In genomic region chr5:36153299-36153677, GRCh38 we compare ENCODE assay signal across 9 cellular contexts. TPM values are rescaled to one million over a fixed set of nuclear protein-coding genes. Genes with fewer than 3 reads are reported as not detected.
DNase-seq lines count a peak whose midpoint lies in the region; ATAC-seq and TF ChIP-seq lines count a peak whose summit lies in the region.
"Had no signal": no experiment of that assay in that cellular context is flagged by ENCODE, and none has a peak within 500 bp of the region (broad histone marks: within the 10 kb centered on the region; RNA-seq: fewer than 3 reads in every experiment).

No MANE protein-coding gene starts in this region.

- peak overlapping the region; percentile 96 for H3K4me3 ChIP-seq in iPS-11a (ENCODE audit: low read depth, low read length)
- peak overlapping the region; percentile 32 to 93 for H3K4me3 ChIP-seq in stomach smooth muscle (ENCODE audit: low read length in 2 of 2)

- H3K9ac ChIP-seq in stomach smooth muscle (ENCODE audit: low read length in 2 of 2): peak overlapping the region in 1 of 2 donors; percentile 2

- H3K4me3 Mint-ChIP-seq in activated naive CD4-positive, alpha-beta T cell treated with anti-CD3 and anti-CD28 coated beads, Interleukin-2, amount 50 U/mL, for 24 hours: peak overlapping the region; percentile 92
- peak overlapping the region; percentile 24 for H3K4me3 Mint-ChIP-seq in activated B cell treated with CpG ODN at 0.5 μM for 24 hours

- intact Hi-C loops in activated B cell treated with CpG ODN at 0.5 μM for 24 hours (cut with micrococcal nuclease): loop anchor here (5.0 to 10.0 kb wide), 2 partner anchors 569 to 948 kb away; no protein-coding TSS in a partner anchor

- H3K9me3 Mint-ChIP-seq in activated naive CD4-positive, alpha-beta T cell treated with anti-CD3 and anti-CD28 coated beads, Interleukin-2, amount 50 U/mL, for 24 hours: no peaks in the 10 kb centered on the region
- no peaks in the 10 kb centered on the region for H3K9me3 Mint-ChIP-seq in activated naive CD4-positive, alpha-beta T cell treated with anti-CD3 and anti-CD28 coated beads, Interleukin-2, amount 50 U/mL, for 72 hours
- no peaks in the 10 kb centered on the region for H3K9me3 Mint-ChIP-seq in activated B cell treated with CpG ODN at 0.5 μM for 24 hours

- peaks cover 14% of the 10 kb centered on the region for H3K4me1 ChIP-seq in stomach smooth muscle (ENCODE audit: control insufficient read depth, insufficient read depth, low read length)

- no peak for DNase-seq in activated naive CD4-positive, alpha-beta T cell treated with anti-CD3 and anti-CD28 coated beads, Interleukin-2, amount 50 U/mL, for 72 hours (ENCODE audit: low spot score in 2 of 2)
- DNase-seq in activated B cell treated with CpG ODN at 0.5 μM for 24 hours: no peak
- DNase-seq in DMS79 treated with DMSO at 0.1 percent for 48 hours (lab: John Stamatoyannopoulos, UW): no peak
- DNase-seq: COR-L47 had no signal

- no peak for TF ChIP-seq CTCF in activated B cell treated with CpG ODN at 0.5 μM for 24 hours (IDR thresholded peaks at IDR 0.05)

- peaks cover 24% of the 10 kb centered on the region for H3K36me3 Mint-ChIP-seq in activated naive CD4-positive, alpha-beta T cell treated with anti-CD3 and anti-CD28 coated beads, Interleukin-2, amount 50 U/mL, for 24 hours
- peaks cover 50 to 64% of the 10 kb centered on the region in 2 donors for H3K36me3 Mint-ChIP-seq in activated naive CD4-positive, alpha-beta T cell treated with anti-CD3 and anti-CD28 coated beads, Interleukin-2, amount 50 U/mL, for 72 hours
- H3K36me3 Mint-ChIP-seq in activated B cell treated with CpG ODN at 0.5 μM for 24 hours (ENCODE audit: low read depth): peaks cover 56% of the 10 kb centered on the region

- no peak overlapping the region for H3K27ac Mint-ChIP-seq in activated naive CD4-positive, alpha-beta T cell treated with anti-CD3 and anti-CD28 coated beads, Interleukin-2, amount 50 U/mL, for 24 hours
- H3K27ac Mint-ChIP-seq in activated naive CD4-positive, alpha-beta T cell treated with anti-CD3 and anti-CD28 coated beads, Interleukin-2, amount 50 U/mL, for 72 hours: no peak overlapping the region
- no peak overlapping the region for H3K27ac Mint-ChIP-seq in activated B cell treated with CpG ODN at 0.5 μM for 24 hours

- H3K9me3 ChIP-seq in stomach smooth muscle (ENCODE audit: control insufficient read depth in 2 of 2, low read length in 2 of 2): no peaks in the 10 kb centered on the region

- no peak for ATAC-seq in activated naive CD4-positive, alpha-beta T cell treated with anti-CD3 and anti-CD28 coated beads, Interleukin-2, amount 50 U/mL, for 72 hours
- ATAC-seq in activated B cell treated with CpG ODN at 0.5 μM for 24 hours (ENCODE audit: low read depth) (no peak), esophagus mucosa (no peak), HG02759 (IDR thresholded peaks at IDR 0.05; ENCODE audit: unreplicated experiment) (no peak)

- POLR2A ChIA-PET in activated B cell treated with CpG ODN at 0.5 μM for 24 hours (lab: Charles Lee): interaction anchor here (3.1 kb wide), 1 partner anchor 89 kb away, joined by 35 read pairs; the partner anchor contains the start of gene NADK2

- no peak overlapping the region for H3K27ac ChIP-seq in stomach smooth muscle (ENCODE audit: low read length)

- H3K27me3 ChIP-seq in stomach smooth muscle (ENCODE audit: control insufficient read depth in 1 of 2, insufficient read depth in 2 of 2, low read length in 2 of 2): no peaks in the 10 kb centered on the region

- H3K4me1 Mint-ChIP-seq in activated naive CD4-positive, alpha-beta T cell treated with anti-CD3 and anti-CD28 coated beads, Interleukin-2, amount 50 U/mL, for 24 hours: peaks cover 68% of the 10 kb centered on the region
- peaks cover 37% of the 10 kb centered on the region for H3K4me1 Mint-ChIP-seq in activated B cell treated with CpG ODN at 0.5 μM for 24 hours

- no peaks in the 10 kb centered on the region for H3K27me3 Mint-ChIP-seq in activated naive CD4-positive, alpha-beta T cell treated with anti-CD3 and anti-CD28 coated beads, Interleukin-2, amount 50 U/mL, for 24 hours
- no peaks in the 10 kb centered on the region for H3K27me3 Mint-ChIP-seq in activated B cell treated with CpG ODN at 0.5 μM for 24 hours

- CTCF ChIA-PET in activated B cell treated with CpG ODN at 0.5 μM for 24 hours (lab: Charles Lee): no interaction called here

- peaks cover 6% of the 10 kb centered on the region in 2 donors for H3K36me3 ChIP-seq in stomach smooth muscle (ENCODE audit: control insufficient read depth in 2 of 2, insufficient read depth in 2 of 2, low read length in 2 of 2)

RNA-seq across cellular contexts. Expression of gene SKP2, which starts 1.4 kb away (rescaled TPM):
- total RNA-seq in activated naive CD4-positive, alpha-beta T cell treated with anti-CD3 and anti-CD28 coated beads, Interleukin-2, amount 50 U/mL, for 72 hours: 10 to 100 TPM; 48.1 to 50.3 TPM
- 18.5 TPM in 2 replicates for total RNA-seq in activated B cell treated with CpG ODN at 0.5 μM for 24 hours
- 27.4 TPM for total RNA-seq in esophagus mucosa

RNA-seq across cellular contexts. Expression of gene LMBRD2, which starts 1.6 kb away (rescaled TPM):
- 10 to 100 TPM in 1 of 2 donors, 1 to 10 TPM in 1; 6.7 to 12.9 TPM for total RNA-seq in activated naive CD4-positive, alpha-beta T cell treated with anti-CD3 and anti-CD28 coated beads, Interleukin-2, amount 50 U/mL, for 72 hours
- total RNA-seq in activated B cell treated with CpG ODN at 0.5 μM for 24 hours (6.4 and 8.9 TPM in 2 replicates), esophagus mucosa (5.8 TPM)
